29 cellular contexts compared by ENCODE assay signal in genomic region chr2:67318966-67319590, GRCh38.
DNase-seq lines count a peak whose midpoint lies in the region; ATAC-seq and TF ChIP-seq lines count a peak whose summit lies in the region.
"Had no signal": no experiment of that assay in that cellular context is flagged by ENCODE, and none has a peak within 500 bp of the region (broad histone marks: within the 10 kb centered on the region; RNA-seq: fewer than 3 reads in every experiment).

No MANE protein-coding gene starts in this region.

- no peak overlapping the region for H3K4me3 Mint-ChIP-seq in neural crest cell
- H3K4me3 Mint-ChIP-seq in stimulated activated effector memory CD8-positive, alpha-beta T cell treated with anti-CD3 and anti-CD28 coated beads, Interleukin-12 subunit alpha, Interleukin-12 subunit beta, amount 100 ng/mL, for 72 hours: no peak overlapping the region
- H3K4me3 Mint-ChIP-seq: activated naive CD8-positive, alpha-beta T cell; endodermal cell; naive thymus-derived CD4-positive, alpha-beta T cell; T-helper 17 cell had no signal

- H3K27ac Mint-ChIP-seq in neural crest cell (ENCODE audit: unreplicated experiment): peak overlapping the region; percentile 29
- no peak overlapping the region for H3K27ac Mint-ChIP-seq in stimulated activated effector memory CD8-positive, alpha-beta T cell treated with anti-CD3 and anti-CD28 coated beads, Interleukin-12 subunit alpha, Interleukin-12 subunit beta, amount 100 ng/mL, for 72 hours
- H3K27ac Mint-ChIP-seq: activated naive CD8-positive, alpha-beta T cell; endodermal cell; naive thymus-derived CD4-positive, alpha-beta T cell; T-helper 17 cell had no signal

- no peaks in the 10 kb centered on the region for H3K27me3 Mint-ChIP-seq in neural crest cell (ENCODE audit: low read depth)

- DNase-seq in DMS 273 (lab: John Stamatoyannopoulos, UW; ENCODE audit: unreplicated experiment): peak; percentile 74
- peak; percentile 7 for DNase-seq in M059J (ENCODE audit: low read depth)
- peak; percentile 77 for DNase-seq in cerebellar cortex (ENCODE audit: low spot score)
- no peak for DNase-seq in neural crest cell (ENCODE audit: low read depth, low spot score)
- DNase-seq in OCI-M2 (lab: John Stamatoyannopoulos, UW; ENCODE audit: unreplicated experiment): no peak
- no peak for DNase-seq in stimulated activated effector memory CD8-positive, alpha-beta T cell treated with anti-CD3 and anti-CD28 coated beads, Interleukin-12 subunit alpha, Interleukin-12 subunit beta, amount 100 ng/mL, for 72 hours (ENCODE audit: low spot score in 2 of 2)
- DNase-seq: ACHN; activated CD4-positive, alpha-beta T cell treated with anti-CD3 and anti-CD28 coated beads for 4 hours; activated T-cell treated with anti-CD3 and anti-CD28 coated beads for 4 hours; aorta; endodermal cell; foreskin melanocyte; mesenchymal stem cell; MG63; naive thymus-derived CD4-positive, alpha-beta T cell; NCI-H1105 treated with DMSO at 0.1 percent for 48 hours; NCI-H2029; NCI-H2227 treated with DMSO at 0.1 percent for 48 hours; NCI-H774; ovary; retina; spleen; T-helper 17 cell; trophoblast cell had no signal

- ATAC-seq in HG02623 (IDR thresholded peaks at IDR 0.05; ENCODE audit: unreplicated experiment) (no peak), HG02763 (IDR thresholded peaks at IDR 0.05; ENCODE audit: unreplicated experiment) (no peak)
- no peak for ATAC-seq in stimulated activated effector memory CD8-positive, alpha-beta T cell treated with anti-CD3 and anti-CD28 coated beads, Interleukin-12 subunit alpha, Interleukin-12 subunit beta, amount 100 ng/mL, for 72 hours
- ATAC-seq: esophagus mucosa; left lobe of liver; naive thymus-derived CD4-positive, alpha-beta T cell; T-helper 17 cell had no signal

- no peaks in the 10 kb centered on the region for H3K9me3 Mint-ChIP-seq in neural crest cell
- H3K9me3 Mint-ChIP-seq in stimulated activated effector memory CD8-positive, alpha-beta T cell treated with anti-CD3 and anti-CD28 coated beads, Interleukin-12 subunit alpha, Interleukin-12 subunit beta, amount 100 ng/mL, for 72 hours: no peaks in the 10 kb centered on the region
- H3K9me3 Mint-ChIP-seq: endodermal cell; naive thymus-derived CD4-positive, alpha-beta T cell had no signal

- H3K36me3 Mint-ChIP-seq in neural crest cell (ENCODE audit: low read depth): no peaks in the 10 kb centered on the region
- no peaks in the 10 kb centered on the region for H3K36me3 Mint-ChIP-seq in stimulated activated effector memory CD8-positive, alpha-beta T cell treated with anti-CD3 and anti-CD28 coated beads, Interleukin-12 subunit alpha, Interleukin-12 subunit beta, amount 100 ng/mL, for 72 hours
- H3K36me3 Mint-ChIP-seq: activated naive CD8-positive, alpha-beta T cell; naive thymus-derived CD4-positive, alpha-beta T cell had no signal

- H3K4me1 Mint-ChIP-seq in neural crest cell: peaks cover 22% of the 10 kb centered on the region
- no peaks in the 10 kb centered on the region for H3K4me1 Mint-ChIP-seq in stimulated activated effector memory CD8-positive, alpha-beta T cell treated with anti-CD3 and anti-CD28 coated beads, Interleukin-12 subunit alpha, Interleukin-12 subunit beta, amount 100 ng/mL, for 72 hours
- H3K4me1 Mint-ChIP-seq: naive thymus-derived CD4-positive, alpha-beta T cell had no signal

- no peak for TF ChIP-seq CTCF in neural crest cell (conservative IDR thresholded peaks at IDR 0.05)

Comparison
In these comparisons a context has a peak if more than half of its experiments do, and no peak if none do; other contexts are left out.
1. DNase-seq: peak in DMS 273 (single experiment), M059J (single experiment) and cerebellar cortex (single experiment); none in neural crest cell (single experiment), OCI-M2 (single experiment) and stimulated activated effector memory CD8-positive, alpha-beta T cell treated with anti-CD3 and anti-CD28 coated beads, Interleukin-12 subunit alpha, Interleukin-12 subunit beta, amount 100 ng/mL, for 72 hours (0 of 2).